8 cellular contexts compared by ENCODE assay signal in genomic region chr12:8609061-8609570, GRCh38. TPM values are rescaled to one million over a fixed set of nuclear protein-coding genes. Genes with fewer than 3 reads are reported as not detected.
DNase-seq lines count a peak whose midpoint lies in the region; ATAC-seq, FAIRE-seq and TF ChIP-seq lines count a peak whose summit lies in the region.

No MANE protein-coding gene starts in this region.

- TF ChIP-seq RAD21 in A549 (conservative IDR thresholded peaks at IDR 0.05 in 1 of 2, IDR thresholded peaks at IDR 0.05 in 1 of 2) = peak; percentile 63 to 77

- H3K9me3 ChIP-seq in A549 = no peaks in the 10 kb centered on the region

- WGBS in A549 (ENCODE audit: missing lambda C conversion rate) = 10% methylated on average over 5 of the region's 5 CpGs

- POLR2A ChIA-PET in A549 (lab: Yijun Ruan, JAX) = no interaction called here
- POLR2A ChIA-PET in activated CD8-positive, alpha-beta T cell treated with anti-CD3 and anti-CD28 coated beads, Interleukin-2, amount 10 ng/mL, durations not matched to agents 7 days and 5 days (lab: Charles Lee) = no interaction called here

- no peaks in the 10 kb centered on the region for H3K36me3 Mint-ChIP-seq in activated CD8-positive, alpha-beta T cell treated with anti-CD3 and anti-CD28 coated beads, Interleukin-2, amount 10 ng/mL, durations not matched to agents 7 days and 5 days (ENCODE audit: low read depth)

- no peak overlapping the region for H3K27ac Mint-ChIP-seq in activated CD8-positive, alpha-beta T cell treated with anti-CD3 and anti-CD28 coated beads, Interleukin-2, amount 10 ng/mL, durations not matched to agents 7 days and 5 days

- TF ChIP-seq CTCF in A549 (IDR thresholded peaks at IDR 0.05) = peak; percentile 28; the same call in 2 of the 3 replicates

- TF ChIP-seq EP300 in A549 (IDR thresholded peaks at IDR 0.05) = no peak

- no peak overlapping the region for H3K4me3 ChIP-seq in A549

- FAIRE-seq in A549 (lab: Jason Lieb, UNC) = peak; percentile 7

- no peak overlapping the region for H3K4me3 Mint-ChIP-seq in activated CD8-positive, alpha-beta T cell treated with anti-CD3 and anti-CD28 coated beads, Interleukin-2, amount 10 ng/mL, durations not matched to agents 7 days and 5 days

- peaks cover 6% of the 10 kb centered on the region; the same call in 1 of the 3 replicates for H3K4me1 ChIP-seq in A549

- H3K9me3 Mint-ChIP-seq in activated CD8-positive, alpha-beta T cell treated with anti-CD3 and anti-CD28 coated beads, Interleukin-2, amount 10 ng/mL, durations not matched to agents 7 days and 5 days (ENCODE audit: insufficient read depth) = no peaks in the 10 kb centered on the region

- ATAC-seq in A549 (peak; percentile 77 to 86; a peak in 5 of 6 replicates), GM21825 (IDR thresholded peaks at IDR 0.05; ENCODE audit: unreplicated experiment) (no peak), HG03565 (IDR thresholded peaks at IDR 0.05; ENCODE audit: unreplicated experiment) (no peak)
- no peak for ATAC-seq in activated CD8-positive, alpha-beta T cell treated with anti-CD3 and anti-CD28 coated beads, Interleukin-2, amount 10 ng/mL, durations not matched to agents 7 days and 5 days

- CTCF ChIA-PET in A549 (lab: Yijun Ruan, JAX) = interaction anchor here (0.6 to 7.0 kb wide), 23 partner anchors 9 to 209 kb away, joined by 3 to 68 read pairs (median 4); no protein-coding TSS in a partner anchor
- CTCF ChIA-PET in activated CD8-positive, alpha-beta T cell treated with anti-CD3 and anti-CD28 coated beads, Interleukin-2, amount 10 ng/mL, durations not matched to agents 7 days and 5 days (lab: Charles Lee) = interaction anchor here (1.0 to 3.3 kb wide), 17 partner anchors 9 to 570 kb away, joined by 3 to 34 read pairs (median 4); no protein-coding TSS in a partner anchor

- TF ChIP-seq POLR2A in A549 (IDR thresholded peaks at IDR 0.05; ENCODE audit: low read length) = no peak

- peak overlapping the region; percentile 69 for H3K4me2 ChIP-seq in A549

- peak; percentile 47 to 60 for DNase-seq in A549 (ENCODE audit: low read depth in 1 of 2, low spot score in 1 of 2)
- DNase-seq in EH (ENCODE audit: low read depth) = peak; percentile 49
- peak; percentile 79 for DNase-seq in NCI-H1105 treated with DMSO at 0.1 percent for 48 hours (lab: John Stamatoyannopoulos, UW)
- peak; percentile 28 for DNase-seq in activated CD8-positive, alpha-beta T cell treated with anti-CD3 and anti-CD28 coated beads, Interleukin-2, amount 10 ng/mL, durations not matched to agents 7 days and 5 days
- peak; percentile 57 for DNase-seq in hepatic stellate cell (ENCODE audit: low spot score)
- peak; percentile 35 for DNase-seq in stromal cell of bone marrow (ENCODE audit: low read depth)

- H3K27me3 Mint-ChIP-seq in activated CD8-positive, alpha-beta T cell treated with anti-CD3 and anti-CD28 coated beads, Interleukin-2, amount 10 ng/mL, durations not matched to agents 7 days and 5 days (ENCODE audit: low read depth) = peaks cover 15% of the 10 kb centered on the region

- H3K4me1 Mint-ChIP-seq in activated CD8-positive, alpha-beta T cell treated with anti-CD3 and anti-CD28 coated beads, Interleukin-2, amount 10 ng/mL, durations not matched to agents 7 days and 5 days (ENCODE audit: low read depth) = peaks cover 10% of the 10 kb centered on the region

- peak overlapping the region; percentile 52 to 67; a peak in 5 of 6 replicates for H3K27ac ChIP-seq in A549

TF ChIP-seq in A549, 52 proteins besides CTCF, POLR2A, EP300 and RAD21:
- TF ChIP-seq SMC3 (IDR thresholded peaks at IDR 0.05) = peak; percentile 46; the same call in 2 of the 3 replicates
- TF ChIP-seq RNF2 (IDR thresholded peaks at IDR 0.05; ENCODE audit: borderline replicate concordance, low read depth) = no peak
TF ChIP-seq in A549: peak in this region for 1.

RNA-seq across cellular contexts. Expression of gene AICDA, which starts 3.5 kb away (rescaled TPM):
- polyA plus RNA-seq in A549 (2011; rRNA removed) = 0.12 and 0.16 TPM in 2 replicates
- polyA plus RNA-seq in A549 (2012; cell fraction: cytosol; rRNA removed) = 0.05 TPM in 2 replicates
- polyA plus RNA-seq in A549 (2012; cell fraction: nucleus; rRNA removed) = not detected in 2 replicates
- polyA plus RNA-seq in A549 (2017; fragmentation: RNase III; extraction: RNeasy Plus Mini Kit Qiagen cat#74134 plus additional on column Dnase treatment) = 0.05 to 0.16 TPM (median 0.05 TPM) in 3 replicates
- polyA minus RNA-seq in A549 (2011; rRNA and poly(A)+ RNA removed) = not detected in 2 replicates
- not detected for total RNA-seq in activated CD8-positive, alpha-beta T cell treated with anti-CD3 and anti-CD28 coated beads, Interleukin-2, amount 10 ng/mL, durations not matched to agents 7 days and 5 days

RNA-seq across cellular contexts. Expression of gene MFAP5, which starts 53.5 kb away (rescaled TPM):
- polyA plus RNA-seq in A549 (2011; rRNA removed) (0.40 and 0.48 TPM in 2 replicates), A549 (2017; fragmentation: RNase III; extraction: RNeasy Plus Mini Kit Qiagen cat#74134 plus additional on column Dnase treatment) (0.15 to 0.41 TPM (median 0.40 TPM) in 3 replicates)
- polyA plus RNA-seq in A549 (2012; cell fraction: cytosol; rRNA removed) = 0.13 and 0.16 TPM in 2 replicates
- 0.07 and 0.28 TPM in 2 replicates for polyA plus RNA-seq in A549 (2012; cell fraction: nucleus; rRNA removed)
- not detected in 2 replicates for polyA minus RNA-seq in A549 (2011; rRNA and poly(A)+ RNA removed)
- not detected for total RNA-seq in activated CD8-positive, alpha-beta T cell treated with anti-CD3 and anti-CD28 coated beads, Interleukin-2, amount 10 ng/mL, durations not matched to agents 7 days and 5 days

Comparison
In these comparisons a context has a peak if more than half of its experiments do, and no peak if none do; other contexts are left out.
1. ATAC-seq: peak in A549 (2 of 2); none in activated CD8-positive, alpha-beta T cell treated with anti-CD3 and anti-CD28 coated beads, Interleukin-2, amount 10 ng/mL, durations not matched to agents 7 days and 5 days (single experiment), GM21825 (single experiment) and HG03565 (single experiment).
2. DNase-seq: peak in every context shown above with its lines; median percentile 79 in NCI-H1105 treated with DMSO at 0.1 percent for 48 hours; 57 in hepatic stellate cell; 54 in A549; 49 in EH; 35 in stromal cell of bone marrow; 28 in activated CD8-positive, alpha-beta T cell treated with anti-CD3 and anti-CD28 coated beads, Interleukin-2, amount 10 ng/mL, durations not matched to agents 7 days and 5 days.